9 cellular contexts compared by ENCODE assay signal in genomic region chr5:159510282-159510681, GRCh38.
A peak's percentile ranks its signal among the peaks of the same experiment; 100 is the strongest.
DNase-seq lines count a peak whose midpoint lies in the region; ATAC-seq and TF ChIP-seq lines count a peak whose summit lies in the region.
"Had no signal": no experiment of that assay in that cellular context is flagged by ENCODE, and none has a peak within 500 bp of the region (broad histone marks: within the 10 kb centered on the region; RNA-seq: fewer than 3 reads in every experiment).

No MANE protein-coding gene starts in this region.

- TF ChIP-seq POLR2A in prostate gland (IDR thresholded peaks at IDR 0.05) = no peak

- TF ChIP-seq CTCF in left ventricle myocardium inferior (IDR thresholded peaks at IDR 0.05; ENCODE audit: borderline replicate concordance) (peak; percentile 38), prostate gland (IDR thresholded peaks at IDR 0.05) (no peak), coronary artery (IDR thresholded peaks at IDR 0.05) (no peak)

- H3K27me3 Mint-ChIP-seq in stimulated activated naive B cell treated with anti-CD40 and anti-IgM and Interleukin-4, amounts not matched to agents 10 μg/mL and 1 μg/mL and 100 μg/mL, for 72 hours = peaks cover 12 to 13% of the 10 kb centered on the region in 2 donors

- no peaks in the 10 kb centered on the region for H3K36me3 Mint-ChIP-seq in stimulated activated naive B cell treated with anti-CD40 and anti-IgM and Interleukin-4, amounts not matched to agents 10 μg/mL and 1 μg/mL and 100 μg/mL, for 72 hours

- intact Hi-C loops in left ventricle myocardium inferior (cut with micrococcal nuclease) = no loop called here
- intact Hi-C loops in prostate gland (cut with DNase I) = loop anchor here (2.0 kb wide), 1 partner anchor 59 kb away; no protein-coding TSS in a partner anchor

- ATAC-seq in GM18520 (IDR thresholded peaks at IDR 0.05; ENCODE audit: unreplicated experiment) = no peak
- no peak for ATAC-seq in GM21447 (IDR thresholded peaks at IDR 0.05; ENCODE audit: unreplicated experiment)
- no peak for ATAC-seq in stimulated activated naive B cell treated with anti-CD40 and anti-IgM and Interleukin-4, amounts not matched to agents 10 μg/mL and 1 μg/mL and 100 μg/mL, for 72 hours (replicated peaks)

- H3K27ac Mint-ChIP-seq in stimulated activated naive B cell treated with anti-CD40 and anti-IgM and Interleukin-4, amounts not matched to agents 10 μg/mL and 1 μg/mL and 100 μg/mL, for 72 hours = no peak overlapping the region

- DNase-seq in ELR (ENCODE audit: low read depth) = peak; percentile 40
- DNase-seq in adipocyte (ENCODE audit: low read depth) = peak; percentile 93
- peak; percentile 81 for DNase-seq in left ventricle myocardium inferior
- DNase-seq in prostate gland (ENCODE audit: low spot score) = peak; percentile 79
- DNase-seq in coronary artery (ENCODE audit: low spot score) = no peak
- no peak for DNase-seq in stimulated activated naive B cell treated with anti-CD40 and anti-IgM and Interleukin-4, amounts not matched to agents 10 μg/mL and 1 μg/mL and 100 μg/mL, for 72 hours
- DNase-seq: NCI-H146 had no signal

- H3K4me3 ChIP-seq in adipocyte (ENCODE audit: low read length) = no peak overlapping the region
- H3K4me3 ChIP-seq in left ventricle myocardium inferior = peak overlapping the region; percentile 23
- no peak overlapping the region for H3K4me3 ChIP-seq in prostate gland
- H3K4me3 ChIP-seq in coronary artery = no peak overlapping the region

- peaks cover 3% of the 10 kb centered on the region for H3K9me3 ChIP-seq in adipocyte (ENCODE audit: control insufficient read depth, low read length)
- no peaks in the 10 kb centered on the region for H3K9me3 ChIP-seq in left ventricle myocardium inferior (replicated peaks)
- H3K9me3 ChIP-seq in prostate gland = no peaks in the 10 kb centered on the region

- peaks cover 22% of the 10 kb centered on the region for H3K4me1 ChIP-seq in adipocyte (ENCODE audit: control insufficient read depth, insufficient read depth, low read length)
- H3K4me1 ChIP-seq in left ventricle myocardium inferior = peaks cover 31% of the 10 kb centered on the region
- peaks cover 17% of the 10 kb centered on the region for H3K4me1 ChIP-seq in prostate gland (replicated peaks)

- peaks cover 20% of the 10 kb centered on the region for H3K27me3 ChIP-seq in adipocyte (replicated peaks; ENCODE audit: control insufficient read depth, insufficient read depth, low read length)
- H3K27me3 ChIP-seq in left ventricle myocardium inferior (ENCODE audit: low read depth) = no peaks in the 10 kb centered on the region
- no peaks in the 10 kb centered on the region for H3K27me3 ChIP-seq in prostate gland (replicated peaks; ENCODE audit: insufficient read depth)

- peaks cover 1 to 3% of the 10 kb centered on the region in 2 donors for H3K9me3 Mint-ChIP-seq in stimulated activated naive B cell treated with anti-CD40 and anti-IgM and Interleukin-4, amounts not matched to agents 10 μg/mL and 1 μg/mL and 100 μg/mL, for 72 hours

- H3K9ac ChIP-seq in adipocyte (ENCODE audit: low read length) = no peak overlapping the region

- H3K4me3 Mint-ChIP-seq in stimulated activated naive B cell treated with anti-CD40 and anti-IgM and Interleukin-4, amounts not matched to agents 10 μg/mL and 1 μg/mL and 100 μg/mL, for 72 hours = no peak overlapping the region

- WGBS in prostate gland = 27% methylated on average over 3 of the region's 3 CpGs

- peak overlapping the region; percentile 91 for H3K27ac ChIP-seq in left ventricle myocardium inferior (replicated peaks)
- H3K27ac ChIP-seq in prostate gland = peak overlapping the region; percentile 47 to 73
- H3K27ac ChIP-seq in coronary artery = peak overlapping the region in 1 of 2 donors; percentile 16

- peaks cover 0 to 3% of the 10 kb centered on the region in 2 donors for H3K4me1 Mint-ChIP-seq in stimulated activated naive B cell treated with anti-CD40 and anti-IgM and Interleukin-4, amounts not matched to agents 10 μg/mL and 1 μg/mL and 100 μg/mL, for 72 hours

- H3K36me3 ChIP-seq in adipocyte (ENCODE audit: control insufficient read depth, insufficient read depth, low read length, severe bottlenecking) = no peaks in the 10 kb centered on the region
- H3K36me3 ChIP-seq in left ventricle myocardium inferior = no peaks in the 10 kb centered on the region
- H3K36me3 ChIP-seq in prostate gland = no peaks in the 10 kb centered on the region

Comparison
In these comparisons a context has a peak if more than half of its experiments do, and no peak if none do; other contexts are left out.
1. DNase-seq: peak in ELR (single experiment), adipocyte (single experiment), left ventricle myocardium inferior (single experiment) and prostate gland (single experiment); none in coronary artery (single experiment) and stimulated activated naive B cell treated with anti-CD40 and anti-IgM and Interleukin-4, amounts not matched to agents 10 μg/mL and 1 μg/mL and 100 μg/mL, for 72 hours (single experiment).